In genomic region chr1:3068400-3069361, GRCh38 we compare ENCODE assay signal across 8 cellular contexts. TPM values are rescaled to one million over a fixed set of nuclear protein-coding genes. Genes with fewer than 3 reads are reported as not detected.
DNase-seq lines count a peak whose midpoint lies in the region; ATAC-seq and TF ChIP-seq lines count a peak whose summit lies in the region.
"Had no signal": no experiment of that assay in that cellular context is flagged by ENCODE, and none has a peak within 500 bp of the region (broad histone marks: within the 10 kb centered on the region; RNA-seq: fewer than 3 reads in every experiment).

Gene PRDM16 (plus strand): TSS chr1:3069203. CDS start chr1:3069260, 57 bp downstream.

- peaks cover 22% of the 10 kb centered on the region for H3K27me3 Mint-ChIP-seq in activated B cell treated with CpG ODN at 0.5 μM for 24 hours

- no peaks in the 10 kb centered on the region for H3K36me3 Mint-ChIP-seq in activated B cell treated with CpG ODN at 0.5 μM for 24 hours (ENCODE audit: low read depth)

- H3K4me1 Mint-ChIP-seq in activated B cell treated with CpG ODN at 0.5 μM for 24 hours = peaks cover 4% of the 10 kb centered on the region

- CTCF ChIA-PET in activated B cell treated with CpG ODN at 0.5 μM for 24 hours (lab: Charles Lee) = no interaction called here

- H2AFZ ChIP-seq in neuron (ENCODE audit: low read depth, low read length) = peak within 1 kb of the TSS; percentile 24

- peak; percentile 72 to 80 for DNase-seq in HAP-1 (ENCODE audit: low spot score in 2 of 2)
- DNase-seq in activated B cell treated with CpG ODN at 0.5 μM for 24 hours = no peak
- DNase-seq in fibroblast of peridontal ligament (ENCODE audit: extremely low read depth) = peak; percentile 74
- no peak for DNase-seq in NCI-H2029 treated with DMSO at 0.1 percent for 48 hours (lab: John Stamatoyannopoulos, UW)
- no peak for DNase-seq in HT-29 (ENCODE audit: low spot score)

- H3K9me3 ChIP-seq in HAP-1 (no peaks in the 10 kb centered on the region), neuron (ENCODE audit: low read length) (no peaks in the 10 kb centered on the region)

- intact Hi-C loops in activated B cell treated with CpG ODN at 0.5 μM for 24 hours (cut with micrococcal nuclease) = no loop called here

- H3K36me3 ChIP-seq in HAP-1 (replicated peaks) = no peaks in the 10 kb centered on the region
- H3K36me3 ChIP-seq in neuron (ENCODE audit: insufficient read depth, low read length) = no peaks in the 10 kb centered on the region

- POLR2A ChIA-PET in activated B cell treated with CpG ODN at 0.5 μM for 24 hours (lab: Charles Lee) = no interaction called here

- in situ Hi-C loops in HAP-1 (cut with MboI; ENCODE audit: low sequenced_read_pairs) = no loop called here

- H3K4me1 ChIP-seq in HAP-1 (peaks cover 7% of the 10 kb centered on the region), neuron (ENCODE audit: insufficient read depth, low read length) (no peaks in the 10 kb centered on the region)

- H3K4me3 ChIP-seq in HAP-1 (peak within 1 kb of the TSS; percentile 45), neuron (ENCODE audit: low read length) (peak within 1 kb of the TSS; percentile 21)

- H3K27ac Mint-ChIP-seq in activated B cell treated with CpG ODN at 0.5 μM for 24 hours = no peak within 1 kb of the TSS

- H3K9me3 Mint-ChIP-seq in activated B cell treated with CpG ODN at 0.5 μM for 24 hours = no peaks in the 10 kb centered on the region

- peak within 1 kb of the TSS; percentile 86 for H3K4me3 Mint-ChIP-seq in activated B cell treated with CpG ODN at 0.5 μM for 24 hours

- no peak for TF ChIP-seq CTCF in activated B cell treated with CpG ODN at 0.5 μM for 24 hours (IDR thresholded peaks at IDR 0.05)

- ATAC-seq in activated B cell treated with CpG ODN at 0.5 μM for 24 hours (ENCODE audit: low read depth) = no peak
- no peak for ATAC-seq in HG02970 (IDR thresholded peaks at IDR 0.05; ENCODE audit: low FRiP score, unreplicated experiment)

- H3K27me3 ChIP-seq in HAP-1 (ENCODE audit: low read depth) (no peaks in the 10 kb centered on the region), neuron (ENCODE audit: insufficient read depth, low read length) (peaks cover 91% of the 10 kb centered on the region)

RNA-seq across cellular contexts. Expression of gene PRDM16, which starts in this region (rescaled TPM):
- not detected in 2 replicates for total RNA-seq in activated B cell treated with CpG ODN at 0.5 μM for 24 hours
- 0.10 TPM in 1 of 2 replicates, not detected in the other for total RNA-seq in HT-29 (2014; rRNA removed; shearing (Covaris generic))
- total RNA-seq: T-helper 2 cell treated with Interferon-gamma antibody and Interleukin-4, amounts not matched to agents 100 ng/mL and 5 ng/mL, for 36 hours had no signal

Comparison
In these comparisons a context has a peak if more than half of its experiments do, and no peak if none do; other contexts are left out.
1. DNase-seq: peak in HAP-1 (2 of 2) and fibroblast of peridontal ligament (single experiment); none in activated B cell treated with CpG ODN at 0.5 μM for 24 hours (single experiment), NCI-H2029 treated with DMSO at 0.1 percent for 48 hours (single experiment) and HT-29 (single experiment).